Comparison of ENCODE assay signal across 13 cellular contexts in genomic region chr11:64853709-64854108, GRCh38. TPM values are rescaled to one million over a fixed set of nuclear protein-coding genes. Genes with fewer than 3 reads are reported as not detected.
DNase-seq lines count a peak whose midpoint lies in the region; ATAC-seq and TF ChIP-seq lines count a peak whose summit lies in the region.
"Had no signal": no experiment of that assay in that cellular context is flagged by ENCODE, and none has a peak within 500 bp of the region (broad histone marks: within the 10 kb centered on the region; RNA-seq: fewer than 3 reads in every experiment).

No MANE protein-coding gene starts in this region.

- TF ChIP-seq POLR2A in Peyer's patch (IDR thresholded peaks at IDR 0.05), result no peak

- H3K27ac ChIP-seq in Peyer's patch, result peak overlapping the region; percentile 78 to 95 (median 88)
- H3K27ac ChIP-seq in effector memory CD4-positive, alpha-beta T cell (ENCODE audit: insufficient read depth, low read length, poor library complexity, severe bottlenecking), result peak overlapping the region; percentile 81
- H3K27ac ChIP-seq: HL-60 had no signal

- no peaks in the 10 kb centered on the region for H3K27me3 ChIP-seq in Peyer's patch
- no peaks in the 10 kb centered on the region for H3K27me3 ChIP-seq in effector memory CD4-positive, alpha-beta T cell (replicated peaks; ENCODE audit: control insufficient read depth, insufficient read depth, low read length, poor library complexity, severe bottlenecking)

- TF ChIP-seq CTCF in Peyer's patch (IDR thresholded peaks at IDR 0.05), result no peak

- H3K9me3 ChIP-seq in Peyer's patch, result peaks cover 0 to 2% (median 0%) of the 10 kb centered on the region in 4 donors
- H3K9me3 ChIP-seq in effector memory CD4-positive, alpha-beta T cell (ENCODE audit: control insufficient read depth, low read length), result no peaks in the 10 kb centered on the region

- H3K4me1 Mint-ChIP-seq in stimulated activated memory B cell treated with anti-CD40 and anti-IgM and Interleukin-4, amounts not matched to agents 10 μg/mL and 1 μg/mL and 100 μg/mL, for 72 hours, result peaks cover 89% of the 10 kb centered on the region

- ATAC-seq in stimulated activated memory B cell treated with anti-CD40 and anti-IgM and Interleukin-4, amounts not matched to agents 10 μg/mL and 1 μg/mL and 100 μg/mL, for 72 hours, result no peak
- no peak for ATAC-seq in GM21447 (IDR thresholded peaks at IDR 0.05; ENCODE audit: unreplicated experiment)

- no peaks in the 10 kb centered on the region for H3K9me3 Mint-ChIP-seq in stimulated activated memory B cell treated with anti-CD40 and anti-IgM and Interleukin-4, amounts not matched to agents 10 μg/mL and 1 μg/mL and 100 μg/mL, for 72 hours

- peak; percentile 41 for DNase-seq in activated CD4-positive, alpha-beta T cell treated with anti-CD3 and anti-CD28 coated beads, Interleukin-2, amount 50 U/mL, for 1 hour
- no peak for DNase-seq in activated CD4-positive, alpha-beta T cell treated with anti-CD3 and anti-CD28 coated beads for 4 hours
- DNase-seq in Peyer's patch (peak in 2 of 3 donors; percentile 82 to 88), head of caudate nucleus (no peak), NCI-H1105 treated with DMSO at 0.1 percent for 48 hours (lab: John Stamatoyannopoulos, UW) (no peak)
- DNase-seq in effector memory CD4-positive, alpha-beta T cell, result no peak
- DNase-seq: ACHN, NCI-H1417 treated with DMSO at 0.1 percent for 48 hours, NCI-H82, T1000 had no signal

- H3K4me1 ChIP-seq in Peyer's patch, result peaks cover 28 to 98% (median 88%) of the 10 kb centered on the region in 4 donors
- peaks cover 90% of the 10 kb centered on the region for H3K4me1 ChIP-seq in effector memory CD4-positive, alpha-beta T cell (ENCODE audit: control insufficient read depth, insufficient read depth, low read length, poor library complexity, severe bottlenecking)

- no peak overlapping the region for H3K4me3 ChIP-seq in Peyer's patch
- peak overlapping the region; percentile 26 for H3K4me3 ChIP-seq in effector memory CD4-positive, alpha-beta T cell (ENCODE audit: insufficient read depth, low read depth, low read length, poor library complexity, severe bottlenecking)

- H3K27me3 Mint-ChIP-seq in stimulated activated memory B cell treated with anti-CD40 and anti-IgM and Interleukin-4, amounts not matched to agents 10 μg/mL and 1 μg/mL and 100 μg/mL, for 72 hours, result no peaks in the 10 kb centered on the region

- peaks cover 52% of the 10 kb centered on the region for H3K36me3 Mint-ChIP-seq in stimulated activated memory B cell treated with anti-CD40 and anti-IgM and Interleukin-4, amounts not matched to agents 10 μg/mL and 1 μg/mL and 100 μg/mL, for 72 hours

- peak overlapping the region; percentile 76 for H3K4me3 Mint-ChIP-seq in stimulated activated memory B cell treated with anti-CD40 and anti-IgM and Interleukin-4, amounts not matched to agents 10 μg/mL and 1 μg/mL and 100 μg/mL, for 72 hours

- peaks cover 0 to 34% (median 0%) of the 10 kb centered on the region in 3 donors for H3K36me3 ChIP-seq in Peyer's patch
- peaks cover 47% of the 10 kb centered on the region for H3K36me3 ChIP-seq in effector memory CD4-positive, alpha-beta T cell (ENCODE audit: control insufficient read depth, insufficient read depth, low read length)

- intact Hi-C loops in head of caudate nucleus (cut with DNase I), result no loop called here

- peak overlapping the region; percentile 91 for H3K27ac Mint-ChIP-seq in stimulated activated memory B cell treated with anti-CD40 and anti-IgM and Interleukin-4, amounts not matched to agents 10 μg/mL and 1 μg/mL and 100 μg/mL, for 72 hours

RNA-seq across cellular contexts. Expression of gene CDC42BPG, which starts 9.3 kb away (rescaled TPM):
- 10 to 100 TPM; 25.6 to 78.6 (median 52.1) TPM for total RNA-seq in Peyer's patch

RNA-seq across cellular contexts. Expression of gene EHD1, which starts 24.7 kb away (rescaled TPM):
- 100 to 1,000 TPM in 2 of 4 donors, 10 to 100 TPM in 2; 56.2 to 185 (median 98.6) TPM for total RNA-seq in Peyer's patch

RNA-seq across cellular contexts. Expression of gene MEN1, which starts 43.4 kb away (rescaled TPM):
- total RNA-seq in Peyer's patch, result 10 to 100 TPM; 20.3 to 47.0 (median 31.9) TPM

RNA-seq across cellular contexts. Expression of gene MAP4K2, which starts 50.7 kb away (rescaled TPM):
- 10 to 100 TPM in 3 of 4 donors, 1 to 10 TPM in 1; 3.3 to 34.7 (median 20.3) TPM for total RNA-seq in Peyer's patch

Comparison
In these comparisons a context has a peak if more than half of its experiments do, and no peak if none do; other contexts are left out.
1. DNase-seq: peak in activated CD4-positive, alpha-beta T cell treated with anti-CD3 and anti-CD28 coated beads, Interleukin-2, amount 50 U/mL, for 1 hour (single experiment) and Peyer's patch (2 of 3); none in activated CD4-positive, alpha-beta T cell treated with anti-CD3 and anti-CD28 coated beads for 4 hours (0 of 2), effector memory CD4-positive, alpha-beta T cell (0 of 3), head of caudate nucleus (0 of 42) and NCI-H1105 treated with DMSO at 0.1 percent for 48 hours (single experiment).